Comparison of ENCODE assay signal across 14 cellular contexts in genomic region chr13:36067619-36068456, GRCh38.
DNase-seq lines count a peak whose midpoint lies in the region; ATAC-seq and TF ChIP-seq lines count a peak whose summit lies in the region.
"Had no signal": no experiment of that assay in that cellular context is flagged by ENCODE, and none has a peak within 500 bp of the region (broad histone marks: within the 10 kb centered on the region; RNA-seq: fewer than 3 reads in every experiment).

No MANE protein-coding gene starts in this region.

- peak overlapping the region; percentile 19 for H3K9ac ChIP-seq in adipocyte (ENCODE audit: low read length)

- H3K27me3 ChIP-seq in adipocyte (replicated peaks; ENCODE audit: control insufficient read depth, insufficient read depth, low read length) (no peaks in the 10 kb centered on the region), gastroesophageal sphincter (no peaks in the 10 kb centered on the region), suprapubic skin (no peaks in the 10 kb centered on the region)

- peak; percentile 44 for DNase-seq in adipocyte (ENCODE audit: low read depth)
- DNase-seq in suprapubic skin (ENCODE audit: low spot score in 2 of 2): no peak
- DNase-seq in foreskin fibroblast: no peak
- no peak for DNase-seq in COLO829 (ENCODE audit: low spot score)
- DNase-seq: CD4-positive, alpha-beta memory T cell; HCEC 1CT; MV-4-11; NCI-H1436 treated with DMSO at 0.1 percent for 48 hours; NCI-H2081 treated with DMSO at 0.1 percent for 48 hours; PC-3 had no signal

- H3K9me3 ChIP-seq in HEK293 (ENCODE audit: control insufficient read depth, insufficient read depth, low read depth, low read length) (no peaks in the 10 kb centered on the region), adipocyte (ENCODE audit: control insufficient read depth, low read length) (no peaks in the 10 kb centered on the region), gastroesophageal sphincter (no peaks in the 10 kb centered on the region), suprapubic skin (no peaks in the 10 kb centered on the region)

- no peak for TF ChIP-seq EP300 in gastroesophageal sphincter (IDR thresholded peaks at IDR 0.05)
- no peak for TF ChIP-seq EP300 in suprapubic skin (IDR thresholded peaks at IDR 0.05)

- POLR2A ChIA-PET in HEK293 (lab: Yijun Ruan, JAX): no interaction called here

- no peak for ATAC-seq in gastroesophageal sphincter
- no peak for ATAC-seq in HG02798 (IDR thresholded peaks at IDR 0.05; ENCODE audit: poor library complexity, unreplicated experiment)
- ATAC-seq in GM18858 (IDR thresholded peaks at IDR 0.05; ENCODE audit: unreplicated experiment): no peak
- ATAC-seq: PC-3 had no signal

- no peak for TF ChIP-seq CTCF in HEK293 (tag by site-specific recombination; IDR thresholded peaks at IDR 0.05)
- no peak for TF ChIP-seq CTCF in gastroesophageal sphincter (IDR thresholded peaks at IDR 0.05)
- no peak for TF ChIP-seq CTCF in suprapubic skin (IDR thresholded peaks at IDR 0.05)
- no peak for TF ChIP-seq CTCF in foreskin fibroblast (IDR thresholded peaks at IDR 0.05; ENCODE audit: low read depth, low read length)

- H3K4me3 ChIP-seq in HEK293 (ENCODE audit: low read depth, low read length) (no peak overlapping the region), adipocyte (ENCODE audit: low read length) (no peak overlapping the region), gastroesophageal sphincter (no peak overlapping the region), suprapubic skin (no peak overlapping the region), foreskin fibroblast (ENCODE audit: low read depth in 1 of 2, low read length in 2 of 2) (no peak overlapping the region)

- TF ChIP-seq POLR2A in gastroesophageal sphincter (IDR thresholded peaks at IDR 0.05) (no peak), suprapubic skin (IDR thresholded peaks at IDR 0.05) (no peak)

- CTCF ChIA-PET in HEK293 (lab: Yijun Ruan, JAX): no interaction called here

- H3K36me3 ChIP-seq in HEK293 (ENCODE audit: control insufficient read depth in 2 of 2, insufficient read depth in 1 of 2, low read length in 2 of 2) (no peaks in the 10 kb centered on the region), adipocyte (ENCODE audit: control insufficient read depth, insufficient read depth, low read length, severe bottlenecking) (peaks cover under 1% of the 10 kb centered on the region), gastroesophageal sphincter (no peaks in the 10 kb centered on the region), suprapubic skin (no peaks in the 10 kb centered on the region)

- H3K27ac ChIP-seq in HEK293 (ENCODE audit: extremely low read depth, low read depth, low read length) (no peak overlapping the region), gastroesophageal sphincter (peak overlapping the region; percentile 2 to 51 (median 20)), suprapubic skin (peak overlapping the region; percentile 57)

- no peaks in the 10 kb centered on the region for H3K4me1 ChIP-seq in HEK293 (ENCODE audit: control insufficient read depth, insufficient read depth, low read length)
- peaks cover 50% of the 10 kb centered on the region for H3K4me1 ChIP-seq in adipocyte (ENCODE audit: control insufficient read depth, insufficient read depth, low read length)
- H3K4me1 ChIP-seq in gastroesophageal sphincter: peaks cover 0 to 8% (median 0%) of the 10 kb centered on the region in 3 donors
- peaks cover 6% of the 10 kb centered on the region for H3K4me1 ChIP-seq in suprapubic skin

- WGBS in gastroesophageal sphincter (ENCODE audit: low coverage in 1 of 2), 2 donors: 23 to 38% methylated on average over 3 of the region's 3 CpGs
- WGBS in suprapubic skin: 42% methylated on average over 3 of the region's 3 CpGs

TF ChIP-seq in HEK293, 187 proteins besides CTCF, POLR2A, EP300 and RAD21:
- TF ChIP-seq ZFP69B (tag by site-specific recombination; IDR thresholded peaks at IDR 0.05) (no peak), PRDM6 (tag by site-specific recombination; IDR thresholded peaks at IDR 0.05) (0 out of 2 replicates have a peak, but pooled peaks have one; percentile 14), FEZF1 (tag by site-specific recombination; IDR thresholded peaks at IDR 0.05) (peak; percentile 64), ZNF580 (tag by site-specific recombination; IDR thresholded peaks at IDR 0.05) (no peak)
